Comparison of ENCODE assay signal across 18 cellular contexts in the genomic region with DNA sequence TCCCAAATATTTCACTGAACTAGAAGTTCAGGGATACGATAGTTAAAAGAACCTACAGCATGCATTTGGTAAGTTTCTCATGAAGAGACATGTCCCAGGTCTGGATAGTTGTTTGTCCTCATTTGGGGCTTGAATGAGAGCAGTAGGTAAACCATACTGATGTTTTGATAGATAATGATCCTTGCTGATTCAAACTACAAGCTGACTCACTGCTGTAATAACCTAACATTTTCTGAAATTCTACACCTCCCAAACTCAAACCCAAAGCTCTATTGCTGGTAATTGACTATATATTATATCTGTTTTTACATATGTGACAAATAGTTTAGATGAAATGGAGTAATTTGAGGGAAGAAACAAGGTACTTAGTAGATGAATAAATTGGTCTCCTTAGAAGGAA.
A peak's percentile ranks its signal among the peaks of the same experiment; 100 is the strongest.
DNase-seq lines count a peak whose midpoint lies in the region; ATAC-seq, FAIRE-seq and TF ChIP-seq lines count a peak whose summit lies in the region.
"Had no signal": no experiment of that assay in that cellular context is flagged by ENCODE, and none has a peak within 500 bp of the region (broad histone marks: within the 10 kb centered on the region; RNA-seq: fewer than 3 reads in every experiment).

No MANE protein-coding gene starts in this region.

- no peak for FAIRE-seq in astrocyte (lab: Jason Lieb, UNC)
- FAIRE-seq: GM19239 had no signal

- no peak overlapping the region for H3K4me2 ChIP-seq in astrocyte (ENCODE audit: low read length)

- DNase-seq in activated T-cell treated with anti-CD3 and anti-CD28 coated beads, Interleukin-2, amount 50 U/mL, for 4 hours: no peak
- DNase-seq in activated T-cell treated with anti-CD3 and anti-CD28 coated beads, Interleukin-2, amount 50 U/mL, for 1 hour: no peak
- DNase-seq in NCI-H146 (lab: John Stamatoyannopoulos, UW): peak; percentile 32
- DNase-seq in astrocyte (ENCODE audit: low read depth): peak; percentile 7
- no peak for DNase-seq in stimulated activated effector memory CD8-positive, alpha-beta T cell treated with anti-CD3 and anti-CD28 coated beads, Interleukin-12 subunit alpha, Interleukin-12 subunit beta, amount 100 ng/mL, for 72 hours (ENCODE audit: low spot score in 2 of 2)
- no peak for DNase-seq in DMS79 (lab: John Stamatoyannopoulos, UW)
- DNase-seq in colonic mucosa: no peak
- DNase-seq: activated effector memory CD4-positive, alpha-beta T cell treated with anti-CD3 and anti-CD28 coated beads, Interleukin-2, amount 50 U/mL, for 16 hours; CD8-positive, alpha-beta memory T cell; hypothalamus; naive thymus-derived CD8-positive, alpha-beta T cell; stimulated activated CD4-positive, alpha-beta T cell treated with anti-CD3 and anti-CD28 coated beads, Interleukin-2, amount 100 ng/mL, for 24 hours; T-cell had no signal

- peaks cover 1% of the 10 kb centered on the region for H3K4me1 Mint-ChIP-seq in activated T-cell treated with anti-CD3 and anti-CD28 coated beads, Interleukin-2, amount 50 U/mL, for 4 hours (ENCODE audit: low read depth)
- no peaks in the 10 kb centered on the region for H3K4me1 Mint-ChIP-seq in astrocyte (ENCODE audit: low read depth, unreplicated experiment)
- H3K4me1 Mint-ChIP-seq in stimulated activated effector memory CD8-positive, alpha-beta T cell treated with anti-CD3 and anti-CD28 coated beads, Interleukin-12 subunit alpha, Interleukin-12 subunit beta, amount 100 ng/mL, for 72 hours: no peaks in the 10 kb centered on the region
- H3K4me1 Mint-ChIP-seq: CD8-positive, alpha-beta memory T cell; T-cell had no signal

- H3K36me3 ChIP-seq in astrocyte (ENCODE audit: insufficient read depth, low read length): no peaks in the 10 kb centered on the region
- no peaks in the 10 kb centered on the region for H3K36me3 ChIP-seq in colonic mucosa
- H3K36me3 ChIP-seq: HAP-1, vagina had no signal

- H2AFZ ChIP-seq in astrocyte (ENCODE audit: low read depth, low read length): no peak overlapping the region
- H2AFZ ChIP-seq: parathyroid adenoma had no signal

- H3K4me3 ChIP-seq in astrocyte (ENCODE audit: insufficient read depth, low read depth, low read length) (no peak overlapping the region), colonic mucosa (no peak overlapping the region)
- H3K4me3 ChIP-seq: HAP-1, vagina had no signal

- H3K9me3 ChIP-seq in astrocyte (ENCODE audit: insufficient read depth, low read depth, low read length): no peaks in the 10 kb centered on the region
- H3K9me3 ChIP-seq in colonic mucosa: no peaks in the 10 kb centered on the region
- H3K9me3 ChIP-seq: HAP-1, vagina had no signal

- H3K27me3 ChIP-seq in astrocyte (ENCODE audit: insufficient read depth, low read length) (no peaks in the 10 kb centered on the region), colonic mucosa (no peaks in the 10 kb centered on the region)
- H3K27me3 ChIP-seq: vagina had no signal

- ATAC-seq in activated T-cell treated with anti-CD3 and anti-CD28 coated beads, Interleukin-2, amount 50 U/mL, for 4 hours: peak; percentile 50 to 66
- ATAC-seq in stimulated activated effector memory CD8-positive, alpha-beta T cell treated with anti-CD3 and anti-CD28 coated beads, Interleukin-12 subunit alpha, Interleukin-12 subunit beta, amount 100 ng/mL, for 72 hours: peak; percentile 93
- ATAC-seq: naive thymus-derived CD8-positive, alpha-beta T cell; T-cell had no signal

- intact Hi-C loops in colonic mucosa (cut with DNase I): no loop called here

- H3K36me3 Mint-ChIP-seq in activated T-cell treated with anti-CD3 and anti-CD28 coated beads, Interleukin-2, amount 50 U/mL, for 4 hours (ENCODE audit: insufficient read depth): peaks cover 2% of the 10 kb centered on the region
- H3K36me3 Mint-ChIP-seq in astrocyte (ENCODE audit: low read depth, unreplicated experiment): peaks cover 1% of the 10 kb centered on the region
- H3K36me3 Mint-ChIP-seq in stimulated activated effector memory CD8-positive, alpha-beta T cell treated with anti-CD3 and anti-CD28 coated beads, Interleukin-12 subunit alpha, Interleukin-12 subunit beta, amount 100 ng/mL, for 72 hours: no peaks in the 10 kb centered on the region

- TF ChIP-seq CTCF in astrocyte (IDR thresholded peaks at IDR 0.05; ENCODE audit: insufficient read depth, low read depth, low read length) (no peak), colonic mucosa (IDR thresholded peaks at IDR 0.05) (no peak)

- no peaks in the 10 kb centered on the region for H3K79me2 ChIP-seq in astrocyte (ENCODE audit: insufficient read depth, low read length)
- H3K79me2 ChIP-seq: parathyroid adenoma had no signal

- no peak overlapping the region for H3K4me3 Mint-ChIP-seq in activated T-cell treated with anti-CD3 and anti-CD28 coated beads, Interleukin-2, amount 50 U/mL, for 4 hours
- H3K4me3 Mint-ChIP-seq in astrocyte (ENCODE audit: unreplicated experiment): no peak overlapping the region
- H3K4me3 Mint-ChIP-seq in stimulated activated effector memory CD8-positive, alpha-beta T cell treated with anti-CD3 and anti-CD28 coated beads, Interleukin-12 subunit alpha, Interleukin-12 subunit beta, amount 100 ng/mL, for 72 hours: no peak overlapping the region
- H3K4me3 Mint-ChIP-seq: CD8-positive, alpha-beta memory T cell; naive thymus-derived CD8-positive, alpha-beta T cell; T-cell had no signal

- no peaks in the 10 kb centered on the region for H3K27me3 Mint-ChIP-seq in activated T-cell treated with anti-CD3 and anti-CD28 coated beads, Interleukin-2, amount 50 U/mL, for 4 hours (ENCODE audit: low read depth)
- H3K27me3 Mint-ChIP-seq in astrocyte (ENCODE audit: low read depth, unreplicated experiment): no peaks in the 10 kb centered on the region
- H3K27me3 Mint-ChIP-seq: CD8-positive, alpha-beta memory T cell; naive thymus-derived CD8-positive, alpha-beta T cell; T-cell had no signal

- H4K20me1 ChIP-seq in astrocyte (ENCODE audit: insufficient read depth, low read length): no peaks in the 10 kb centered on the region

- H3K27ac ChIP-seq in astrocyte (ENCODE audit: low read depth, low read length) (no peak overlapping the region), colonic mucosa (no peak overlapping the region)
- H3K27ac ChIP-seq: HL-60, parathyroid adenoma, vagina had no signal

- H3K4me1 ChIP-seq in astrocyte (ENCODE audit: insufficient read depth, low read length): no peaks in the 10 kb centered on the region
- no peaks in the 10 kb centered on the region for H3K4me1 ChIP-seq in colonic mucosa
- H3K4me1 ChIP-seq: HAP-1, vagina had no signal

- H3K27ac Mint-ChIP-seq in astrocyte (ENCODE audit: unreplicated experiment): no peak overlapping the region
- H3K27ac Mint-ChIP-seq in stimulated activated effector memory CD8-positive, alpha-beta T cell treated with anti-CD3 and anti-CD28 coated beads, Interleukin-12 subunit alpha, Interleukin-12 subunit beta, amount 100 ng/mL, for 72 hours: no peak overlapping the region
- H3K27ac Mint-ChIP-seq: CD8-positive, alpha-beta memory T cell; naive thymus-derived CD8-positive, alpha-beta T cell; T-cell had no signal

- no peaks in the 10 kb centered on the region for H3K9me3 Mint-ChIP-seq in activated T-cell treated with anti-CD3 and anti-CD28 coated beads, Interleukin-2, amount 50 U/mL, for 4 hours
- H3K9me3 Mint-ChIP-seq in astrocyte (ENCODE audit: unreplicated experiment): no peaks in the 10 kb centered on the region
- H3K9me3 Mint-ChIP-seq in stimulated activated effector memory CD8-positive, alpha-beta T cell treated with anti-CD3 and anti-CD28 coated beads, Interleukin-12 subunit alpha, Interleukin-12 subunit beta, amount 100 ng/mL, for 72 hours: peaks cover 3% of the 10 kb centered on the region
- H3K9me3 Mint-ChIP-seq: CD8-positive, alpha-beta memory T cell; T-cell had no signal

- no peak overlapping the region for H3K9ac ChIP-seq in astrocyte (ENCODE audit: low read length)
- H3K9ac ChIP-seq in colonic mucosa (ENCODE audit: low read depth in 2 of 2, low read length in 2 of 2): no peak overlapping the region
- H3K9ac ChIP-seq: parathyroid adenoma had no signal

Comparison
In these comparisons a context has a peak if more than half of its experiments do, and no peak if none do; other contexts are left out.
1. DNase-seq: peak in NCI-H146 (single experiment) and astrocyte (single experiment); none in activated T-cell treated with anti-CD3 and anti-CD28 coated beads, Interleukin-2, amount 50 U/mL, for 4 hours (single experiment), activated T-cell treated with anti-CD3 and anti-CD28 coated beads, Interleukin-2, amount 50 U/mL, for 1 hour (single experiment), stimulated activated effector memory CD8-positive, alpha-beta T cell treated with anti-CD3 and anti-CD28 coated beads, Interleukin-12 subunit alpha, Interleukin-12 subunit beta, amount 100 ng/mL, for 72 hours (0 of 2), DMS79 (single experiment) and colonic mucosa (single experiment).